ENCODE assay signal across 19 cellular contexts in genomic region chr4:79682801-79683217, GRCh38.
DNase-seq lines count a peak whose midpoint lies in the region; ATAC-seq and TF ChIP-seq lines count a peak whose summit lies in the region.
"Had no signal": no experiment of that assay in that cellular context is flagged by ENCODE, and none has a peak within 500 bp of the region (broad histone marks: within the 10 kb centered on the region; RNA-seq: fewer than 3 reads in every experiment).

No MANE protein-coding gene starts in this region.

- H3K4me1 ChIP-seq in H9 (ENCODE audit: insufficient read depth, low read length) (no peaks in the 10 kb centered on the region; the same call in 1 of the 2 replicates), rectal smooth muscle tissue (ENCODE audit: control insufficient read depth, insufficient read depth, low read length) (peaks cover 5% of the 10 kb centered on the region)
- H3K4me1 ChIP-seq: BLaER1 treated with 17β-estradiol and CSF1 and Interleukin-3, amounts not matched to agents 10 nM and 100 nM; body of pancreas; spleen had no signal

- no peak overlapping the region for H3K9ac ChIP-seq in H9 (ENCODE audit: extremely low read depth, insufficient read length, low read length)
- H3K9ac ChIP-seq in rectal smooth muscle tissue (ENCODE audit: low read length) = no peak overlapping the region
- H3K9ac ChIP-seq: BLaER1 treated with 17β-estradiol and CSF1 and Interleukin-3, amounts not matched to agents 10 nM and 100 nM had no signal

- no peak overlapping the region for H3T11ph ChIP-seq in H9 (ENCODE audit: low read length)

- H2BK15ac ChIP-seq in H9 (ENCODE audit: low read depth, low read length) = 0 out of 2 replicates have a peak overlapping the region, but pooled peaks have one; percentile 37

- intact Hi-C loops in left cardiac atrium (cut with DNase I) = no loop called here

- H3K36me3 Mint-ChIP-seq in H9 (ENCODE audit: insufficient read depth in 1 of 3, low read depth in 3 of 3) = no peaks in the 10 kb centered on the region
- H3K36me3 Mint-ChIP-seq: activated CD8-positive, alpha-beta memory T cell treated with anti-CD3 and anti-CD28 coated beads, Interleukin-2, amount 10 ng/mL, durations not matched to agents 7 days and 5 days; mesothelial cell of epicardium had no signal

- H3K79me1 ChIP-seq in H9 (ENCODE audit: insufficient read depth, low read depth, low read length, poor library complexity, severe bottlenecking) = no peaks in the 10 kb centered on the region

- no peak overlapping the region for H4K5ac ChIP-seq in H9 (ENCODE audit: insufficient read length, low read depth, low read length)

- H2BK20ac ChIP-seq in H9 (ENCODE audit: low read depth, low read length, poor library complexity, severe bottlenecking) = no peak overlapping the region

- in situ Hi-C loops in KBM-7 (cut with MboI; ENCODE audit: low pct_unique_long_range_greater_than_20kb, low sequenced_read_pairs) = no loop called here

- no peaks in the 10 kb centered on the region for H3K36me3 ChIP-seq in rectal smooth muscle tissue (ENCODE audit: control insufficient read depth, insufficient read depth, low read length)
- H3K36me3 ChIP-seq: BLaER1 treated with 17β-estradiol and CSF1 and Interleukin-3, amounts not matched to agents 10 nM and 100 nM; spleen had no signal

- H3K27ac ChIP-seq in H9 (ENCODE audit: insufficient read length, low read depth, low read length) (no peak overlapping the region), rectal smooth muscle tissue (ENCODE audit: low read depth, low read length) (peak overlapping the region; percentile 12)
- H3K27ac ChIP-seq: BLaER1 treated with 17β-estradiol and CSF1 and Interleukin-3, amounts not matched to agents 10 nM and 100 nM; body of pancreas; spleen had no signal

- no peak overlapping the region for H4K91ac ChIP-seq in H9 (ENCODE audit: insufficient read length, low read depth, low read length)

- no peak overlapping the region for H2BK5ac ChIP-seq in H9 (ENCODE audit: insufficient read length, low read length)

- no peak overlapping the region for H3K18ac ChIP-seq in H9 (ENCODE audit: insufficient read length, low read depth, low read length)

- H3K4me3 Mint-ChIP-seq in H9 = no peak overlapping the region
- H3K4me3 Mint-ChIP-seq: activated B cell treated with CpG ODN at 0.5 μM for 24 hours; activated CD8-positive, alpha-beta memory T cell treated with anti-CD3 and anti-CD28 coated beads, Interleukin-2, amount 10 ng/mL, durations not matched to agents 7 days and 5 days; mesothelial cell of epicardium; stimulated activated naive CD8-positive, alpha-beta T cell treated with anti-CD3 and anti-CD28 coated beads, Interleukin-15, Interleukin-2, amounts not matched to agents 100 ng/mL and 50 ng/mL, for 24 hours had no signal

- H3K4me3 ChIP-seq in rectal smooth muscle tissue (ENCODE audit: low read length) = no peak overlapping the region
- H3K4me3 ChIP-seq: BLaER1 treated with 17β-estradiol and CSF1 and Interleukin-3, amounts not matched to agents 10 nM and 100 nM; body of pancreas; spleen had no signal

- no peak overlapping the region for H2BK120ac ChIP-seq in H9 (ENCODE audit: low read depth, low read length, poor library complexity, severe bottlenecking)

- 0 out of 2 replicates have a peak overlapping the region, but pooled peaks have one; percentile 29 for H3K14ac ChIP-seq in H9 (ENCODE audit: insufficient read depth, low read length)

- no peak overlapping the region for H3K27ac Mint-ChIP-seq in H9
- H3K27ac Mint-ChIP-seq: activated B cell treated with CpG ODN at 0.5 μM for 24 hours; activated CD8-positive, alpha-beta memory T cell treated with anti-CD3 and anti-CD28 coated beads, Interleukin-2, amount 10 ng/mL, durations not matched to agents 7 days and 5 days; mesothelial cell of epicardium; stimulated activated naive CD8-positive, alpha-beta T cell treated with anti-CD3 and anti-CD28 coated beads, Interleukin-15, Interleukin-2, amounts not matched to agents 100 ng/mL and 50 ng/mL, for 24 hours had no signal

- H4K8ac ChIP-seq in H9 (replicated peaks; ENCODE audit: insufficient read length, low read depth, low read length) = no peak overlapping the region

- DNase-seq in H9 (no peak), T1000 (lab: John Stamatoyannopoulos, UW) (peak; percentile 8), left cardiac atrium (peak; percentile 18), KBM-7 (no peak), DMS79 treated with DMSO at 0.1 percent for 48 hours (lab: John Stamatoyannopoulos, UW) (no peak)
- no peak for DNase-seq in central memory CD4-positive, alpha-beta T cell
- DNase-seq: activated B cell treated with CpG ODN at 0.5 μM for 24 hours; activated CD8-positive, alpha-beta memory T cell treated with anti-CD3 and anti-CD28 coated beads, Interleukin-2, amount 10 ng/mL, durations not matched to agents 7 days and 5 days; activated gamma-delta T cell; islet precursor cell; NCI-H187 treated with DMSO at 0.1 percent for 48 hours; NCI-H748 treated with DMSO at 0.1 percent for 48 hours; spleen had no signal

- no peaks in the 10 kb centered on the region for H3K27me3 Mint-ChIP-seq in H9 (ENCODE audit: low read depth)
- H3K27me3 Mint-ChIP-seq: activated B cell treated with CpG ODN at 0.5 μM for 24 hours had no signal

- no peaks in the 10 kb centered on the region for H4K20me1 ChIP-seq in H9 (ENCODE audit: control insufficient read depth, insufficient read depth, insufficient read length)
- H4K20me1 ChIP-seq: BLaER1 treated with 17β-estradiol and CSF1 and Interleukin-3, amounts not matched to agents 10 nM and 100 nM had no signal

- H3K23me2 ChIP-seq in H9 (ENCODE audit: insufficient read length, low read depth, low read length, poor library complexity, severe bottlenecking) = no peaks in the 10 kb centered on the region

- H2AFZ ChIP-seq in H9 (ENCODE audit: low read length) = no peak overlapping the region

- H3K27me3 ChIP-seq in H9 (ENCODE audit: insufficient read depth, low read length) (no peaks in the 10 kb centered on the region), rectal smooth muscle tissue (ENCODE audit: control insufficient read depth, insufficient read depth, low read length) (no peaks in the 10 kb centered on the region)
- H3K27me3 ChIP-seq: BLaER1 treated with 17β-estradiol and CSF1 and Interleukin-3, amounts not matched to agents 10 nM and 100 nM; body of pancreas; spleen had no signal

- TF ChIP-seq CTCF in H9 (conservative IDR thresholded peaks at IDR 0.05) = no peak

- H3K23ac ChIP-seq in H9 (ENCODE audit: insufficient read length, low read depth, low read length) = no peak overlapping the region

- WGBS in H9 (ENCODE audit: extremely low coverage, insufficient read length, low lambda C conversion rate) = no CpG with 5 or more reads among the region's 5 CpGs

- H3K4me2 ChIP-seq in H9 (ENCODE audit: insufficient read depth, insufficient read length, low read length) = no peak overlapping the region
- H3K4me2 ChIP-seq: BLaER1 treated with 17β-estradiol and CSF1 and Interleukin-3, amounts not matched to agents 10 nM and 100 nM had no signal

- no peaks in the 10 kb centered on the region for H3K9me3 ChIP-seq in H9 (ENCODE audit: control insufficient read depth, low read depth, low read length)
- H3K9me3 ChIP-seq: BLaER1 treated with 17β-estradiol and CSF1 and Interleukin-3, amounts not matched to agents 10 nM and 100 nM; body of pancreas; spleen had no signal

- no peak overlapping the region for H3K4ac ChIP-seq in H9 (ENCODE audit: low read depth, low read length)

- ATAC-seq in left cardiac atrium (peak; percentile 41 to 65), HG03139 (IDR thresholded peaks at IDR 0.05; ENCODE audit: unreplicated experiment) (no peak)
- ATAC-seq: activated CD8-positive, alpha-beta memory T cell treated with anti-CD3 and anti-CD28 coated beads, Interleukin-2, amount 10 ng/mL, durations not matched to agents 7 days and 5 days; body of pancreas had no signal

- no peaks in the 10 kb centered on the region for H3K79me2 ChIP-seq in H9 (ENCODE audit: insufficient read depth, low read length)

- H2BK12ac ChIP-seq in H9 (ENCODE audit: insufficient read length, low read depth, low read length) = no peak overlapping the region

- no peaks in the 10 kb centered on the region for H3K9me3 Mint-ChIP-seq in H9
- H3K9me3 Mint-ChIP-seq: activated B cell treated with CpG ODN at 0.5 μM for 24 hours; mesothelial cell of epicardium; stimulated activated naive CD8-positive, alpha-beta T cell treated with anti-CD3 and anti-CD28 coated beads, Interleukin-15, Interleukin-2, amounts not matched to agents 100 ng/mL and 50 ng/mL, for 24 hours had no signal

- peaks cover 4 to 5% of the 10 kb centered on the region in 2 experiments for H3K4me1 Mint-ChIP-seq in H9
- H3K4me1 Mint-ChIP-seq: activated CD8-positive, alpha-beta memory T cell treated with anti-CD3 and anti-CD28 coated beads, Interleukin-2, amount 10 ng/mL, durations not matched to agents 7 days and 5 days had no signal

- no peak overlapping the region for H3K56ac ChIP-seq in H9 (ENCODE audit: insufficient read length, low read depth, low read length)

- H2AK5ac ChIP-seq in H9 (ENCODE audit: insufficient read length, low read length) = no peak overlapping the region

Comparison
In these comparisons a context has a peak if more than half of its experiments do, and no peak if none do; other contexts are left out.
1. DNase-seq: peak in T1000 (single experiment) and left cardiac atrium (single experiment); none in H9 (single experiment), central memory CD4-positive, alpha-beta T cell (single experiment), KBM-7 (single experiment) and DMS79 treated with DMSO at 0.1 percent for 48 hours (single experiment).